17 cellular contexts compared by ENCODE assay signal in genomic region chr12:56530390-56531055, GRCh38. TPM values are rescaled to one million over a fixed set of nuclear protein-coding genes. Genes with fewer than 3 reads are reported as not detected.
"Had no signal": no experiment of that assay in that cellular context is flagged by ENCODE, and none has a peak within 500 bp of the region (broad histone marks: within the 10 kb centered on the region; RNA-seq: fewer than 3 reads in every experiment).

No MANE protein-coding gene starts in this region.

- FAIRE-seq: kidney had no signal

- H3K27ac ChIP-seq: sigmoid colon, thoracic aorta, uterus had no signal

- H3K4me3 Mint-ChIP-seq: activated T-helper 17 cell treated with anti-CD3 and anti-CD28 coated beads, Interleukin-2, amount 50 U/mL, for 72 hours; dendritic cell treated with granulocyte-macrophage colony-stimulating factor and Interleukin-4, amounts not matched to agents 40 ng/mL and 50 ng/mL, for 4 days; neural crest cell; stimulated activated effector memory CD8-positive, alpha-beta T cell treated with anti-CD3 and anti-CD28 coated beads, Interleukin-12 subunit alpha, Interleukin-12 subunit beta, amount 100 ng/mL, for 72 hours had no signal

- DNase-seq: activated CD4-positive, alpha-beta T cell treated with anti-CD3 and anti-CD28 coated beads, Interleukin-2, amount 50 U/mL, for 48 hours; activated naive CD4-positive, alpha-beta T cell treated with Interleukin-2 at 50 U/mL for 16 hours; aorta; effector memory CD4-positive, alpha-beta T cell; kidney; left ventricle myocardium inferior; sigmoid colon; stimulated activated CD4-positive, alpha-beta T cell treated with anti-CD3 and anti-CD28 coated beads, Interleukin-12 subunit alpha, Interleukin-12 subunit beta, amount 100 ng/mL, for 4 hours; stimulated activated CD4-positive, alpha-beta T cell treated with anti-CD3 and anti-CD28 coated beads, Interleukin-2, amount 100 ng/mL, for 24 hours; T-helper 1 cell; uterus had no signal

- H3K27ac Mint-ChIP-seq: activated T-helper 17 cell treated with anti-CD3 and anti-CD28 coated beads, Interleukin-2, amount 50 U/mL, for 72 hours; dendritic cell treated with granulocyte-macrophage colony-stimulating factor and Interleukin-4, amounts not matched to agents 40 ng/mL and 50 ng/mL, for 4 days; stimulated activated effector memory CD8-positive, alpha-beta T cell treated with anti-CD3 and anti-CD28 coated beads, Interleukin-12 subunit alpha, Interleukin-12 subunit beta, amount 100 ng/mL, for 72 hours had no signal

- H3K4me1 Mint-ChIP-seq: activated T-helper 17 cell treated with anti-CD3 and anti-CD28 coated beads, Interleukin-2, amount 50 U/mL, for 72 hours; stimulated activated effector memory CD8-positive, alpha-beta T cell treated with anti-CD3 and anti-CD28 coated beads, Interleukin-12 subunit alpha, Interleukin-12 subunit beta, amount 100 ng/mL, for 72 hours had no signal

- H3K36me3 Mint-ChIP-seq: stimulated activated effector memory CD8-positive, alpha-beta T cell treated with anti-CD3 and anti-CD28 coated beads, Interleukin-12 subunit alpha, Interleukin-12 subunit beta, amount 100 ng/mL, for 72 hours had no signal

- H3K9me3 ChIP-seq: left ventricle myocardium inferior, sigmoid colon, thoracic aorta, uterus had no signal

- H3K36me3 ChIP-seq: left ventricle myocardium inferior, sigmoid colon, thoracic aorta, uterus had no signal

- H3K27me3 Mint-ChIP-seq: activated T-helper 17 cell treated with anti-CD3 and anti-CD28 coated beads, Interleukin-2, amount 50 U/mL, for 72 hours; dendritic cell treated with granulocyte-macrophage colony-stimulating factor and Interleukin-4, amounts not matched to agents 40 ng/mL and 50 ng/mL, for 4 days had no signal

- H3K4me3 ChIP-seq: left ventricle myocardium inferior, sigmoid colon, thoracic aorta, uterus had no signal

- H3K9me3 Mint-ChIP-seq: activated T-helper 17 cell treated with anti-CD3 and anti-CD28 coated beads, Interleukin-2, amount 50 U/mL, for 72 hours; dendritic cell treated with granulocyte-macrophage colony-stimulating factor and Interleukin-4, amounts not matched to agents 40 ng/mL and 50 ng/mL, for 4 days; neural crest cell; stimulated activated effector memory CD8-positive, alpha-beta T cell treated with anti-CD3 and anti-CD28 coated beads, Interleukin-12 subunit alpha, Interleukin-12 subunit beta, amount 100 ng/mL, for 72 hours had no signal

- H3K27me3 ChIP-seq: sigmoid colon, uterus had no signal

- ATAC-seq: activated T-helper 17 cell treated with anti-CD3 and anti-CD28 coated beads, Interleukin-2, amount 50 U/mL, for 72 hours; stimulated activated effector memory CD8-positive, alpha-beta T cell treated with anti-CD3 and anti-CD28 coated beads, Interleukin-12 subunit alpha, Interleukin-12 subunit beta, amount 100 ng/mL, for 72 hours had no signal

RNA-seq across cellular contexts. Expression of gene GLS2, which starts 42.6 kb away (rescaled TPM):
- total RNA-seq: osteocyte had no signal
